14 cellular contexts compared by ENCODE assay signal in the genomic region with DNA sequence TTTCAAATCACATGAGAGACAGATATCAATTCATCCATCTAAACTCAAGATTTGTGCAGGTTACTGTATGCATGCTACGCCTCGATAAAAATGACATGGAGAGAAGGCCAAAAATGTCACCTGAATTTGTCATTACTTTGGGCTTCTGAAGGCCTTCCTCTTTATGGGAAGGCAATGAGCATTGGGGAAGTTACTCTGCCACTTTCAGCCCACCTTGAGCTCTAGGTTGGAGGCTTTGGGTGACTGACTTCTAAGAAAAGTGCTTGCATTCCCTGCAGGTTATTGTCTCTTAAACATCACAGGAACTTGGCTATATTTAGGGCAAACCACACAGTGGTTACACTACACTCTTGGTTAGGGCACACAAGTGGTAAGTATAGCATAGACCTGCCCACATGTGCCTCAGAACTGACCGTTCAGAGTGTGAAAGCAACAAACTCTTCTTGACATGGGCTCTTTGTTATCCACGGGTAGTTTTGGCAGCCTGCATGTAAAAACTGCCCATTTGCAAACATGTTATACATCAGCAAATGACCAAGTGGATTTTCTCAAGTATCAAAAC.
DNase-seq lines count a peak whose midpoint lies in the region; ATAC-seq and FAIRE-seq lines count a peak whose summit lies in the region.
"Had no signal": no experiment of that assay in that cellular context is flagged by ENCODE, and none has a peak within 500 bp of the region (broad histone marks: within the 10 kb centered on the region; RNA-seq: fewer than 3 reads in every experiment).

No MANE protein-coding gene starts in this region.

- no peak for FAIRE-seq in small intestine (lab: Jason Lieb, UNC)
- FAIRE-seq: TTC549 had no signal

- no peak overlapping the region for H3K27ac ChIP-seq in small intestine (ENCODE audit: low read depth in 1 of 2, low read length in 1 of 2)
- H3K27ac ChIP-seq: 22Rv1, epithelial cell of prostate had no signal

- no peaks in the 10 kb centered on the region for H3K36me3 ChIP-seq in small intestine (ENCODE audit: control insufficient read depth in 2 of 2, insufficient read depth in 2 of 2, low read length in 2 of 2)

- no peaks in the 10 kb centered on the region for H3K4me1 ChIP-seq in small intestine (ENCODE audit: control insufficient read depth in 2 of 2, insufficient read depth in 1 of 2, low read depth in 1 of 2, low read length in 1 of 2)

- H3K27me3 ChIP-seq in small intestine (ENCODE audit: control insufficient read depth in 2 of 2, insufficient read depth in 2 of 2, low read length in 2 of 2), result no peaks in the 10 kb centered on the region

- no peaks in the 10 kb centered on the region for H3K9me3 ChIP-seq in small intestine (ENCODE audit: control insufficient read depth, low read depth)

- ATAC-seq in HG02798 (IDR thresholded peaks at IDR 0.05; ENCODE audit: poor library complexity, unreplicated experiment) (peak; percentile 92), HG03575 (IDR thresholded peaks at IDR 0.05; ENCODE audit: extremely low read depth, insufficient number of reproducible peaks, low FRiP score, unreplicated experiment) (peak; percentile 84)

- DNase-seq in NK-92 treated with Interleukin-12 subunit alpha and Interleukin-12 subunit beta, amount 100 ng/mL, for 24 hours (lab: John Stamatoyannopoulos, UW), result peak; percentile 35
- no peak for DNase-seq in NK-92 (lab: John Stamatoyannopoulos, UW; ENCODE audit: unreplicated experiment)
- no peak for DNase-seq in kidney glomerular epithelial cell (lab: John Stamatoyannopoulos, UW)
- DNase-seq in activated CD4-positive, alpha-beta T cell treated with anti-CD3 and anti-CD28 coated beads for 48 hours, result no peak
- no peak for DNase-seq in small intestine
- DNase-seq in DMS53 (lab: John Stamatoyannopoulos, UW), result no peak
- DNase-seq: IMR-90, NCI-H2107 had no signal

- WGBS in small intestine, 3 donors, result 73 to 86% (median 74%) methylated on average over 4 of the region's 4 CpGs

- no peak overlapping the region for H3K4me3 ChIP-seq in small intestine (ENCODE audit: low read depth in 1 of 2, low read length in 2 of 2)
- H3K4me3 ChIP-seq: smooth muscle cell had no signal
